In genomic region chr12:7142809-7143465, GRCh38 we compare ENCODE assay signal across 1 cellular context.
TF ChIP-seq lines count a peak whose summit lies in the region.

No MANE protein-coding gene starts in this region.

TF ChIP-seq in A549, 52 proteins besides CTCF, POLR2A, EP300 and RAD21:
- TF ChIP-seq BHLHE40 (IDR thresholded peaks at IDR 0.05; ENCODE audit: low read depth, low read length) (no peak), HDAC2 (IDR thresholded peaks at IDR 0.05) (no peak), PBX3 (IDR thresholded peaks at IDR 0.05) (no peak), EHMT2 (IDR thresholded peaks at IDR 0.05; ENCODE audit: low read depth) (no peak), PHF8 (IDR thresholded peaks at IDR 0.05; ENCODE audit: borderline replicate concordance, low read depth) (no peak), EHF (CRISPR knock-in tag; IDR thresholded peaks at IDR 0.05) (no peak), HMGXB4 (CRISPR knock-in tag; IDR thresholded peaks at IDR 0.05; ENCODE audit: borderline replicate concordance) (no peak), USF2 (IDR thresholded peaks at IDR 0.05) (no peak), REST (IDR thresholded peaks at IDR 0.05) (no peak), RARB (CRISPR knock-in tag; IDR thresholded peaks at IDR 0.05) (no peak), ZC3H11A (IDR thresholded peaks at IDR 0.05) (no peak), MAZ (IDR thresholded peaks at IDR 0.05; ENCODE audit: borderline replicate concordance, low read depth, low read length) (no peak), E2F6 (IDR thresholded peaks at IDR 0.05; ENCODE audit: borderline replicate concordance, low read depth) (no peak), HES2 (IDR thresholded peaks at IDR 0.05) (no peak)
